Comparison of ENCODE assay signal across 2 cellular contexts in the genomic region with DNA sequence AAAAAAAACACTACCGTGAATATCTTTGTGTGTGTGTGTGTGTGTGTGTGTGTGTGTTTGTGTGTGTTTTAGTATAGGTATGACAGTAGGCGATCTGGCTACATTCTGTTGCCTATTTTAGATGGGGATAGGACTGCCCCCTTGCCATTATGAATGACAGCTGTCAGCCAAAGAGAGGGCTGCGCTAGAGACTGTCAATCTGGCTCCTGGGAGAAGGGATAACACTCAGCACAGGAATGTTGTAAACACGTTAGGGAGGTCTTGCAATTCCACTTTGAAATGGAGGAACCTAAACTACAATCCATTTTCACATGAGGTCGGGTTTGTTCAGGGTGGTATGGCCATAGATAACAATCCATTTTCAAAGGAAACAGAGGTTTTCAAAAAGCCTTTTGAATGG.
TF ChIP-seq lines count a peak whose summit lies in the region.

No MANE protein-coding gene starts in this region.

TF ChIP-seq in HEK293T, 16 proteins besides CTCF, POLR2A, EP300 and RAD21 (continued from another document):
- TF ChIP-seq, protein P1, sequence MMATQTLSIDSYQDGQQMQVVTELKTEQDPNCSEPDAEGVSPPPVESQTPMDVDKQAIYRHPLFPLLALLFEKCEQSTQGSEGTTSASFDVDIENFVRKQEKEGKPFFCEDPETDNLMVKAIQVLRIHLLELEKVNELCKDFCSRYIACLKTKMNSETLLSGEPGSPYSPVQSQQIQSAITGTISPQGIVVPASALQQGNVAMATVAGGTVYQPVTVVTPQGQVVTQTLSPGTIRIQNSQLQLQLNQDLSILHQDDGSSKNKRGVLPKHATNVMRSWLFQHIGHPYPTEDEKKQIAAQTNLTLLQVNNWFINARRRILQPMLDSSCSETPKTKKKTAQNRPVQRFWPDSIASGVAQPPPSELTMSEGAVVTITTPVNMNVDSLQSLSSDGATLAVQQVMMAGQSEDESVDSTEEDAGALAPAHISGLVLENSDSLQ (IDR thresholded peaks at IDR 0.05) = peak; percentile 49

TF ChIP-seq in K562, 482 proteins besides CTCF, POLR2A, EP300 and RAD21:
- TF ChIP-seq, protein P2, sequence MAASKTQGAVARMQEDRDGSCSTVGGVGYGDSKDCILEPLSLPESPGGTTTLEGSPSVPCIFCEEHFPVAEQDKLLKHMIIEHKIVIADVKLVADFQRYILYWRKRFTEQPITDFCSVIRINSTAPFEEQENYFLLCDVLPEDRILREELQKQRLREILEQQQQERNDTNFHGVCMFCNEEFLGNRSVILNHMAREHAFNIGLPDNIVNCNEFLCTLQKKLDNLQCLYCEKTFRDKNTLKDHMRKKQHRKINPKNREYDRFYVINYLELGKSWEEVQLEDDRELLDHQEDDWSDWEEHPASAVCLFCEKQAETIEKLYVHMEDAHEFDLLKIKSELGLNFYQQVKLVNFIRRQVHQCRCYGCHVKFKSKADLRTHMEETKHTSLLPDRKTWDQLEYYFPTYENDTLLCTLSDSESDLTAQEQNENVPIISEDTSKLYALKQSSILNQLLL (CRISPR knock-in tag; IDR thresholded peaks at IDR 0.05; ENCODE audit: borderline replicate concordance) = no peak
- TF ChIP-seq MEIS2 (IDR thresholded peaks at IDR 0.05; ENCODE audit: partially characterized antibody) = peak; percentile 46
- TF ChIP-seq, protein P3, sequence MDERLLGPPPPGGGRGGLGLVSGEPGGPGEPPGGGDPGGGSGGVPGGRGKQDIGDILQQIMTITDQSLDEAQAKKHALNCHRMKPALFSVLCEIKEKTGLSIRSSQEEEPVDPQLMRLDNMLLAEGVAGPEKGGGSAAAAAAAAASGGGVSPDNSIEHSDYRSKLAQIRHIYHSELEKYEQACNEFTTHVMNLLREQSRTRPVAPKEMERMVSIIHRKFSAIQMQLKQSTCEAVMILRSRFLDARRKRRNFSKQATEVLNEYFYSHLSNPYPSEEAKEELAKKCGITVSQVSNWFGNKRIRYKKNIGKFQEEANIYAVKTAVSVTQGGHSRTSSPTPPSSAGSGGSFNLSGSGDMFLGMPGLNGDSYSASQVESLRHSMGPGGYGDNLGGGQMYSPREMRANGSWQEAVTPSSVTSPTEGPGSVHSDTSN (CRISPR knock-in tag; IDR thresholded peaks at IDR 0.05; ENCODE audit: low read depth) = no peak
- TF ChIP-seq, protein P3 (tag; conservative IDR thresholded peaks at IDR 0.05; ENCODE audit: low read depth) = peak; percentile 18; the same call in 1 of the 2 replicates
- TF ChIP-seq, protein P1 (IDR thresholded peaks at IDR 0.05) = peak; percentile 84
